Comparison of ENCODE assay signal across 1 cellular context in the genomic region with DNA sequence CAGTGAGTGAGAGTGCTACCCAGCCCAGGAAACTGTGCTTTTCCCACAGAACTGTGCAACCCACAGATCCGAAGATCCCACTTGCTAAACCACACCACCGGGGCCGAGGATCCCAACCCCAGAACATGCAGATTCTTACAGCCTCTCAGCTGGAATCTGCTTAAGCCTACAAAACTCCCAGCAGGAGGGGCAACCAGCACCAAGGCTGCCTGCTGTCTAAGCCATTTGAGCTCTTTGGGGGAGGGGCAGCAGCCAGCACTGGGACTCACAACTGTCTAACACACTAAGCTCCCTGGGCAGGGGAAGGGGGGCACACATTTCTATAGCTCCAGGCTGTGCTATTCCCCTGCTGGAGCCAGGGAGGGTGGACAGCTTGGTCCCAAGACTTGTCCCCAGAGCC.
TF ChIP-seq lines count a peak whose summit lies in the region.

No MANE protein-coding gene starts in this region.

TF ChIP-seq in GM23338, 12 proteins besides CTCF, POLR2A, EP300 and RAD21 (continued from another document):
- TF ChIP-seq, protein P1, sequence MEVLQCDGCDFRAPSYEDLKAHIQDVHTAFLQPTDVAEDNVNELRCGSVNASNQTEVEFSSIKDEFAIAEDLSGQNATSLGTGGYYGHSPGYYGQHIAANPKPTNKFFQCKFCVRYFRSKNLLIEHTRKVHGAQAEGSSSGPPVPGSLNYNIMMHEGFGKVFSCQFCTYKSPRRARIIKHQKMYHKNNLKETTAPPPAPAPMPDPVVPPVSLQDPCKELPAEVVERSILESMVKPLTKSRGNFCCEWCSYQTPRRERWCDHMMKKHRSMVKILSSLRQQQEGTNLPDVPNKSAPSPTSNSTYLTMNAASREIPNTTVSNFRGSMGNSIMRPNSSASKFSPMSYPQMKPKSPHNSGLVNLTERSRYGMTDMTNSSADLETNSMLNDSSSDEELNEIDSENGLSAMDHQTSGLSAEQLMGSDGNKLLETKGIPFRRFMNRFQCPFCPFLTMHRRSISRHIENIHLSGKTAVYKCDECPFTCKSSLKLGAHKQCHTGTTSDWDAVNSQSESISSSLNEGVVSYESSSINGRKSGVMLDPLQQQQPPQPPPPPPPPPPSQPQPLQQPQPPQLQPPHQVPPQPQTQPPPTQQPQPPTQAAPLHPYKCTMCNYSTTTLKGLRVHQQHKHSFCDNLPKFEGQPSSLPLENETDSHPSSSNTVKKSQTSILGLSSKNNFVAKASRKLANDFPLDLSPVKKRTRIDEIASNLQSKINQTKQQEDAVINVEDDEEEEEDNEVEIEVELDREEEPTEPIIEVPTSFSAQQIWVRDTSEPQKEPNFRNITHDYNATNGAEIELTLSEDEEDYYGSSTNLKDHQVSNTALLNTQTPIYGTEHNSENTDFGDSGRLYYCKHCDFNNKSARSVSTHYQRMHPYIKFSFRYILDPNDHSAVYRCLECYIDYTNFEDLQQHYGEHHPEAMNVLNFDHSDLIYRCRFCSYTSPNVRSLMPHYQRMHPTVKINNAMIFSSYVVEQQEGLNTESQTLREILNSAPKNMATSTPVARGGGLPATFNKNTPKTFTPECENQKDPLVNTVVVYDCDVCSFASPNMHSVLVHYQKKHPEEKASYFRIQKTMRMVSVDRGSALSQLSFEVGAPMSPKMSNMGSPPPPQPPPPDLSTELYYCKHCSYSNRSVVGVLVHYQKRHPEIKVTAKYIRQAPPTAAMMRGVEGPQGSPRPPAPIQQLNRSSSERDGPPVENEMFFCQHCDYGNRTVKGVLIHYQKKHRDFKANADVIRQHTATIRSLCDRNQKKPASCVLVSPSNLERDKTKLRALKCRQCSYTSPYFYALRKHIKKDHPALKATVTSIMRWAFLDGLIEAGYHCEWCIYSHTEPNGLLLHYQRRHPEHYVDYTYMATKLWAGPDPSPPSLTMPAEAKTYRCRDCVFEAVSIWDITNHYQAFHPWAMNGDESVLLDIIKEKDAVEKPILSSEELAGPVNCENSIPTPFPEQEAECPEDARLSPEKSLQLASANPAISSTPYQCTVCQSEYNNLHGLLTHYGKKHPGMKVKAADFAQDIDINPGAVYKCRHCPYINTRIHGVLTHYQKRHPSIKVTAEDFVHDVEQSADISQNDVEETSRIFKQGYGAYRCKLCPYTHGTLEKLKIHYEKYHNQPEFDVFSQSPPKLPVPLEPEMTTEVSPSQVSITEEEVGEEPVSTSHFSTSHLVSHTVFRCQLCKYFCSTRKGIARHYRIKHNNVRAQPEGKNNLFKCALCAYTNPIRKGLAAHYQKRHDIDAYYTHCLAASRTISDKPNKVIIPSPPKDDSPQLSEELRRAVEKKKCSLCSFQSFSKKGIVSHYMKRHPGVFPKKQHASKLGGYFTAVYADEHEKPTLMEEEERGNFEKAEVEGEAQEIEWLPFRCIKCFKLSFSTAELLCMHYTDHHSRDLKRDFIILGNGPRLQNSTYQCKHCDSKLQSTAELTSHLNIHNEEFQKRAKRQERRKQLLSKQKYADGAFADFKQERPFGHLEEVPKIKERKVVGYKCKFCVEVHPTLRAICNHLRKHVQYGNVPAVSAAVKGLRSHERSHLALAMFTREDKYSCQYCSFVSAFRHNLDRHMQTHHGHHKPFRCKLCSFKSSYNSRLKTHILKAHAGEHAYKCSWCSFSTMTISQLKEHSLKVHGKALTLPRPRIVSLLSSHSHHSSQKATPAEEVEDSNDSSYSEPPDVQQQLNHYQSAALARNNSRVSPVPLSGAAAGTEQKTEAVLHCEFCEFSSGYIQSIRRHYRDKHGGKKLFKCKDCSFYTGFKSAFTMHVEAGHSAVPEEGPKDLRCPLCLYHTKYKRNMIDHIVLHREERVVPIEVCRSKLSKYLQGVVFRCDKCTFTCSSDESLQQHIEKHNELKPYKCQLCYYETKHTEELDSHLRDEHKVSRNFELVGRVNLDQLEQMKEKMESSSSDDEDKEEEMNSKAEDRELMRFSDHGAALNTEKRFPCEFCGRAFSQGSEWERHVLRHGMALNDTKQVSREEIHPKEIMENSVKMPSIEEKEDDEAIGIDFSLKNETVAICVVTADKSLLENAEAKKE (CRISPR knock-in tag; IDR thresholded peaks at IDR 0.05), result peak; percentile 39; the same call in 1 of the 2 replicates
